Comparison of ENCODE assay signal across 1 cellular context in genomic region chr12:12397184-12397583, GRCh38.
TF ChIP-seq lines count a peak whose summit lies in the region.

No MANE protein-coding gene starts in this region.

TF ChIP-seq in A549, 52 proteins besides CTCF, POLR2A, EP300 and RAD21 (continued from another document):
- TF ChIP-seq KDM1A (IDR thresholded peaks at IDR 0.05; ENCODE audit: low read depth): no peak
- no peak for TF ChIP-seq TFCP2L1 (CRISPR knock-in tag; IDR thresholded peaks at IDR 0.05)
